In the genomic region with DNA sequence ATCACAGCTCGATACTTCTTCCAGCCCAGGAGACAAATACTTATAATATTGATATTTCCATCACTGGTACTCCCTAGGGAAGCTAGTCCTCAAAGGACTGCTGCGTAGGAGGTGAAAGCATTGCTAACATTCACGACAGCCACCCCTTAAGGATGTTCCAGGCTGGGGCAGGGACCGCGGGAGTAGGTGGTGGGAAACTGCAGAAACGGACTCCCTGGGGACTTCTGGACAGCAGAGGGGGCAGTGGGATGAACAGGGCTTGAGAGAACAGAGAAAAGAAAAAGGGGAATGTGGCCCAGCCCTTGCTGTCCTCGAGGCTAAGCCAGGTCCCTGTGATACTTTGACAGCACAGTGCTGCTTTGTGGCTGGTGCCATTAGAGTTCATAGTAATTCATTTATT, we compare ENCODE assay signal across 22 cellular contexts.
"Had no signal": no experiment of that assay in that cellular context is flagged by ENCODE, and none has a peak within 500 bp of the region (broad histone marks: within the 10 kb centered on the region; RNA-seq: fewer than 3 reads in every experiment).

No MANE protein-coding gene starts in this region.

- ATAC-seq: T-helper 17 cell had no signal

- H3K4me1 Mint-ChIP-seq: activated B cell treated with CpG ODN at 0.5 μM for 24 hours; activated CD4-positive, alpha-beta T cell treated with anti-CD3 and anti-CD28 coated beads, Interleukin-2, amount 10 ng/mL, durations not matched to agents 7 days and 5 days; activated naive CD4-positive, alpha-beta T cell treated with anti-CD3 and anti-CD28 coated beads, Interleukin-2, amount 50 U/mL, for 24 hours; T-helper 17 cell had no signal

- H3K27me3 Mint-ChIP-seq: activated CD4-positive, alpha-beta T cell treated with anti-CD3 and anti-CD28 coated beads, Interleukin-2, amount 10 ng/mL, durations not matched to agents 7 days and 5 days had no signal

- H3K36me3 Mint-ChIP-seq: activated CD4-positive, alpha-beta memory T cell treated with anti-CD3 and anti-CD28 coated beads for 36 hours; activated naive CD4-positive, alpha-beta T cell treated with anti-CD3 and anti-CD28 coated beads, Interleukin-2, amount 50 U/mL, for 24 hours had no signal

- H3K27ac Mint-ChIP-seq: activated B cell treated with CpG ODN at 0.5 μM for 24 hours; activated CD4-positive, alpha-beta memory T cell treated with anti-CD3 and anti-CD28 coated beads for 36 hours; activated CD4-positive, alpha-beta T cell treated with anti-CD3 and anti-CD28 coated beads, Interleukin-2, amount 10 ng/mL, durations not matched to agents 7 days and 5 days; activated naive CD4-positive, alpha-beta T cell treated with anti-CD3 and anti-CD28 coated beads, Interleukin-2, amount 50 U/mL, for 24 hours; activated T-helper 2 cell treated with anti-CD3 and anti-CD28 coated beads, Interferon-gamma antibody, Interleukin-2, Interleukin-4, amounts not matched to agents 10 μg/mL and 5 μg/mL and 100 μg/mL, durations not matched to agents 14 hours and 24 hours and 36 hours; T-helper 17 cell had no signal

- H3K9me3 Mint-ChIP-seq: activated B cell treated with CpG ODN at 0.5 μM for 24 hours; activated CD4-positive, alpha-beta memory T cell treated with anti-CD3 and anti-CD28 coated beads for 36 hours; activated CD4-positive, alpha-beta T cell treated with anti-CD3 and anti-CD28 coated beads, Interleukin-2, amount 10 ng/mL, durations not matched to agents 7 days and 5 days; activated naive CD4-positive, alpha-beta T cell treated with anti-CD3 and anti-CD28 coated beads, Interleukin-2, amount 50 U/mL, for 24 hours; activated T-helper 2 cell treated with anti-CD3 and anti-CD28 coated beads, Interferon-gamma antibody, Interleukin-2, Interleukin-4, amounts not matched to agents 10 μg/mL and 5 μg/mL and 100 μg/mL, durations not matched to agents 14 hours and 24 hours and 36 hours had no signal

- H3K4me3 Mint-ChIP-seq: activated B cell treated with CpG ODN at 0.5 μM for 24 hours; activated CD4-positive, alpha-beta memory T cell treated with anti-CD3 and anti-CD28 coated beads for 36 hours; activated CD4-positive, alpha-beta T cell treated with anti-CD3 and anti-CD28 coated beads, Interleukin-2, amount 10 ng/mL, durations not matched to agents 7 days and 5 days; activated naive CD4-positive, alpha-beta T cell treated with anti-CD3 and anti-CD28 coated beads, Interleukin-2, amount 50 U/mL, for 24 hours; T-helper 17 cell had no signal

- DNase-seq: activated B cell treated with CpG ODN at 0.5 μM for 24 hours; activated CD4-positive, alpha-beta memory T cell treated with anti-CD3 and anti-CD28 coated beads for 36 hours; activated CD4-positive, alpha-beta T cell treated with anti-CD3 and anti-CD28 coated beads, Interleukin-2, amount 10 ng/mL, durations not matched to agents 7 days and 5 days; activated CD8-positive, alpha-beta memory T cell treated with anti-CD3 and anti-CD28 coated beads for 24 hours; activated naive CD4-positive, alpha-beta T cell; activated T-cell treated with anti-CD3 and anti-CD28 coated beads, Interleukin-2, amount 50 U/mL, for 48 hours; cerebellar nuclear complex; KG1; NCI-H1092 treated with DMSO at 0.1 percent for 48 hours; NCI-H1417 treated with DMSO at 0.1 percent for 48 hours; NCI-H1694; NCI-H2029; NCI-H2107; NCI-H2171 treated with DMSO at 0.1 percent for 48 hours; NCI-H226; NCI-H510A; NCI-H526 treated with DMSO at 0.1 percent for 48 hours; SIG-M5; T-helper 17 cell; T-helper 9 cell had no signal
